21 cellular contexts compared by ENCODE assay signal in genomic region chr18:75025573-75025972, GRCh38.
DNase-seq lines count a peak whose midpoint lies in the region; ATAC-seq and TF ChIP-seq lines count a peak whose summit lies in the region.
"Had no signal": no experiment of that assay in that cellular context is flagged by ENCODE, and none has a peak within 500 bp of the region (broad histone marks: within the 10 kb centered on the region; RNA-seq: fewer than 3 reads in every experiment).

No MANE protein-coding gene starts in this region.

- H3K27ac ChIP-seq in CD8-positive, alpha-beta T cell (ENCODE audit: low read depth, low read length): no peak overlapping the region
- H3K27ac ChIP-seq: 22Rv1, BLaER1, C4-2B, GM23248 had no signal

- H3K27me3 ChIP-seq in CD8-positive, alpha-beta T cell (ENCODE audit: insufficient read depth, low read length): no peaks in the 10 kb centered on the region
- H3K27me3 ChIP-seq: BLaER1 had no signal

- CTCF ChIA-PET in activated CD4-positive, alpha-beta T cell treated with anti-CD3 and anti-CD28 coated beads for 36 hours (lab: Charles Lee): interaction anchor here (0.9 to 1.6 kb wide), 2 partner anchors 10 kb away, joined by 3 read pairs; no protein-coding TSS in a partner anchor
- CTCF ChIA-PET in CD8-positive, alpha-beta T cell (lab: Charles Lee): interaction anchor here (1.8 kb wide), 1 partner anchor 11 kb away, joined by 4 read pairs; no protein-coding TSS in a partner anchor
- CTCF ChIA-PET in activated CD4-positive, alpha-beta memory T cell treated with anti-CD3 and anti-CD28 coated beads, Interleukin-2, amount 10 ng/mL, durations not matched to agents 7 days and 5 days (lab: Charles Lee): no interaction called here

- no peak overlapping the region for H3K4me3 Mint-ChIP-seq in activated CD4-positive, alpha-beta T cell treated with anti-CD3 and anti-CD28 coated beads for 36 hours
- no peak overlapping the region for H3K4me3 Mint-ChIP-seq in CD8-positive, alpha-beta T cell
- H3K4me3 Mint-ChIP-seq in central memory CD8-positive, alpha-beta T cell: peak overlapping the region; percentile 51
- no peak overlapping the region for H3K4me3 Mint-ChIP-seq in nephron progenitor cell
- H3K4me3 Mint-ChIP-seq in activated CD4-positive, alpha-beta memory T cell treated with anti-CD3 and anti-CD28 coated beads, Interleukin-2, amount 10 ng/mL, durations not matched to agents 7 days and 5 days: no peak overlapping the region
- H3K4me3 Mint-ChIP-seq: B cell; CD4-positive, CD25-positive, alpha-beta regulatory T cell had no signal

- H3K9me3 Mint-ChIP-seq in activated CD4-positive, alpha-beta T cell treated with anti-CD3 and anti-CD28 coated beads for 36 hours (ENCODE audit: low read depth): peaks cover 10% of the 10 kb centered on the region
- peaks cover 6% of the 10 kb centered on the region for H3K9me3 Mint-ChIP-seq in CD8-positive, alpha-beta T cell
- H3K9me3 Mint-ChIP-seq in central memory CD8-positive, alpha-beta T cell: no peaks in the 10 kb centered on the region
- no peaks in the 10 kb centered on the region for H3K9me3 Mint-ChIP-seq in nephron progenitor cell
- peaks cover 5% of the 10 kb centered on the region for H3K9me3 Mint-ChIP-seq in activated CD4-positive, alpha-beta memory T cell treated with anti-CD3 and anti-CD28 coated beads, Interleukin-2, amount 10 ng/mL, durations not matched to agents 7 days and 5 days

- H3K27ac Mint-ChIP-seq in activated CD4-positive, alpha-beta T cell treated with anti-CD3 and anti-CD28 coated beads for 36 hours: no peak overlapping the region
- H3K27ac Mint-ChIP-seq in CD8-positive, alpha-beta T cell: peak overlapping the region; percentile 25
- H3K27ac Mint-ChIP-seq in central memory CD8-positive, alpha-beta T cell (ENCODE audit: low read depth): peak overlapping the region; percentile 25
- peak overlapping the region; percentile 31 for H3K27ac Mint-ChIP-seq in nephron progenitor cell
- no peak overlapping the region for H3K27ac Mint-ChIP-seq in activated CD4-positive, alpha-beta memory T cell treated with anti-CD3 and anti-CD28 coated beads, Interleukin-2, amount 10 ng/mL, durations not matched to agents 7 days and 5 days
- H3K27ac Mint-ChIP-seq: B cell; CD4-positive, CD25-positive, alpha-beta regulatory T cell had no signal

- DNase-seq in activated CD4-positive, alpha-beta T cell treated with anti-CD3 and anti-CD28 coated beads for 36 hours: no peak
- DNase-seq in activated CD4-positive, alpha-beta T cell treated with anti-CD3 and anti-CD28 coated beads for 48 hours: no peak
- DNase-seq in CD8-positive, alpha-beta T cell: no peak
- DNase-seq in central memory CD8-positive, alpha-beta T cell (ENCODE audit: low spot score in 2 of 2): no peak
- no peak for DNase-seq in nephron progenitor cell
- DNase-seq in activated CD4-positive, alpha-beta memory T cell treated with anti-CD3 and anti-CD28 coated beads, Interleukin-2, amount 10 ng/mL, durations not matched to agents 7 days and 5 days: no peak
- no peak for DNase-seq in SKM-1 treated with dmso at 0.1 percent for 144 hours (lab: John Stamatoyannopoulos, UW; ENCODE audit: unreplicated experiment)
- DNase-seq in RKO (ENCODE audit: low spot score): no peak
- DNase-seq: Calu3; CD4-positive, CD25-positive, alpha-beta regulatory T cell; COR-L47; DMS53; DMS79 treated with DMSO at 0.1 percent for 48 hours; GF-D8; GM23248; H7; HCEC 1CT had no signal

- intact Hi-C loops in activated CD4-positive, alpha-beta T cell treated with anti-CD3 and anti-CD28 coated beads for 36 hours (cut with DNase I, micrococcal nuclease): no loop called here
- intact Hi-C loops in CD8-positive, alpha-beta T cell (cut with DNase I, micrococcal nuclease): no loop called here

- no peak overlapping the region for H3K4me3 ChIP-seq in CD8-positive, alpha-beta T cell (ENCODE audit: low read depth, low read length)
- H3K4me3 ChIP-seq: BLaER1, GM23248 had no signal

- H3K9me3 ChIP-seq in CD8-positive, alpha-beta T cell (ENCODE audit: low read length): no peaks in the 10 kb centered on the region
- H3K9me3 ChIP-seq: BLaER1 had no signal

- H3K36me3 Mint-ChIP-seq in activated CD4-positive, alpha-beta T cell treated with anti-CD3 and anti-CD28 coated beads for 36 hours (ENCODE audit: low read depth): peaks cover 6% of the 10 kb centered on the region
- peaks cover 3% of the 10 kb centered on the region for H3K36me3 Mint-ChIP-seq in CD8-positive, alpha-beta T cell
- H3K36me3 Mint-ChIP-seq in central memory CD8-positive, alpha-beta T cell (ENCODE audit: insufficient read depth): peaks cover 2% of the 10 kb centered on the region
- H3K36me3 Mint-ChIP-seq in nephron progenitor cell (ENCODE audit: low read depth): peaks cover 12% of the 10 kb centered on the region
- peaks cover 6% of the 10 kb centered on the region for H3K36me3 Mint-ChIP-seq in activated CD4-positive, alpha-beta memory T cell treated with anti-CD3 and anti-CD28 coated beads, Interleukin-2, amount 10 ng/mL, durations not matched to agents 7 days and 5 days (ENCODE audit: low read depth)

- H3K4me1 ChIP-seq in CD8-positive, alpha-beta T cell (ENCODE audit: insufficient read depth, low read length): peaks cover 7% of the 10 kb centered on the region

- POLR2A ChIA-PET in activated CD4-positive, alpha-beta T cell treated with anti-CD3 and anti-CD28 coated beads for 36 hours (lab: Charles Lee): no interaction called here
- POLR2A ChIA-PET in CD8-positive, alpha-beta T cell (lab: Charles Lee): no interaction called here
- POLR2A ChIA-PET in activated CD4-positive, alpha-beta memory T cell treated with anti-CD3 and anti-CD28 coated beads, Interleukin-2, amount 10 ng/mL, durations not matched to agents 7 days and 5 days (lab: Charles Lee): no interaction called here

- no peaks in the 10 kb centered on the region for H3K27me3 Mint-ChIP-seq in activated CD4-positive, alpha-beta T cell treated with anti-CD3 and anti-CD28 coated beads for 36 hours
- H3K27me3 Mint-ChIP-seq in CD8-positive, alpha-beta T cell (ENCODE audit: low read depth): no peaks in the 10 kb centered on the region
- no peaks in the 10 kb centered on the region for H3K27me3 Mint-ChIP-seq in central memory CD8-positive, alpha-beta T cell
- H3K27me3 Mint-ChIP-seq in nephron progenitor cell (ENCODE audit: low read depth, poor library complexity): peaks cover 3% of the 10 kb centered on the region
- H3K27me3 Mint-ChIP-seq in activated CD4-positive, alpha-beta memory T cell treated with anti-CD3 and anti-CD28 coated beads, Interleukin-2, amount 10 ng/mL, durations not matched to agents 7 days and 5 days: no peaks in the 10 kb centered on the region
- H3K27me3 Mint-ChIP-seq: B cell; CD4-positive, CD25-positive, alpha-beta regulatory T cell had no signal

- no peaks in the 10 kb centered on the region for H3K36me3 ChIP-seq in CD8-positive, alpha-beta T cell (ENCODE audit: insufficient read depth, low read length)
- H3K36me3 ChIP-seq: BLaER1 had no signal

- no peak for TF ChIP-seq CTCF in CD8-positive, alpha-beta T cell (IDR thresholded peaks at IDR 0.05)
- TF ChIP-seq CTCF in nephron progenitor cell (IDR thresholded peaks at IDR 0.05): no peak

- ATAC-seq in activated CD4-positive, alpha-beta T cell treated with anti-CD3 and anti-CD28 coated beads for 36 hours: peak; percentile 61
- ATAC-seq in CD8-positive, alpha-beta T cell: peak; percentile 26
- ATAC-seq in central memory CD8-positive, alpha-beta T cell (replicated peaks; ENCODE audit: extremely low read depth, poor library complexity, severe bottlenecking): peak; percentile 42

- peaks cover 21% of the 10 kb centered on the region for H3K4me1 Mint-ChIP-seq in activated CD4-positive, alpha-beta T cell treated with anti-CD3 and anti-CD28 coated beads for 36 hours
- peaks cover 34% of the 10 kb centered on the region for H3K4me1 Mint-ChIP-seq in CD8-positive, alpha-beta T cell (ENCODE audit: low read depth)
- H3K4me1 Mint-ChIP-seq in central memory CD8-positive, alpha-beta T cell: peaks cover 42% of the 10 kb centered on the region
- H3K4me1 Mint-ChIP-seq in nephron progenitor cell: peaks cover 19% of the 10 kb centered on the region
- peaks cover 12% of the 10 kb centered on the region for H3K4me1 Mint-ChIP-seq in activated CD4-positive, alpha-beta memory T cell treated with anti-CD3 and anti-CD28 coated beads, Interleukin-2, amount 10 ng/mL, durations not matched to agents 7 days and 5 days

Comparison
In these comparisons a context has a peak if more than half of its experiments do, and no peak if none do; other contexts are left out.
1. H3K27ac Mint-ChIP-seq: peak in CD8-positive, alpha-beta T cell (single experiment), central memory CD8-positive, alpha-beta T cell (single experiment) and nephron progenitor cell (single experiment); none in activated CD4-positive, alpha-beta T cell treated with anti-CD3 and anti-CD28 coated beads for 36 hours (single experiment) and activated CD4-positive, alpha-beta memory T cell treated with anti-CD3 and anti-CD28 coated beads, Interleukin-2, amount 10 ng/mL, durations not matched to agents 7 days and 5 days (single experiment).
2. Peak in every context shown above with its lines, with median percentiles within 50 percentile points of each other: ATAC-seq.